ENCODE assay signal across 12 cellular contexts in the genomic region with DNA sequence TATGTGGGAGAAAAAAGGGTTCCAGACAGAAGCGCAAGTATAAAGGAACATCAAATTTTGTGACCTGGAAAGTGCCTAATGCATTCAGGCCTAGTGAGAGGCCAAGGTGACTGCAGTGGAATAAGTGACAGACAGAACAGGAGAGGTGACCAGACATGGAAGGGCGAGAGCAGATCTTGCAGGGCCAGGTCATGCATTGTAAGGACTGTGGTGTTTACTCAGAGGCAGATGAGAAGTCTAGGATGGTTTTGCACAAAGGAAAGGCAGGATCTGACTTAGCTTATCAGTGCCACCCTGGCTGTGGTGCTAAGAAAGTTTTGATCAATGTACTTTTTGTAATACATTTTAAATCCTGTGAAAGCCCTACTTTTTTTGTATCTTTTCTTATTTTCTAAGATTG. TPM values are rescaled to one million over a fixed set of nuclear protein-coding genes. Genes with fewer than 3 reads are reported as not detected.
DNase-seq lines count a peak whose midpoint lies in the region; ATAC-seq and TF ChIP-seq lines count a peak whose summit lies in the region.
"Had no signal": no experiment of that assay in that cellular context is flagged by ENCODE, and none has a peak within 500 bp of the region (broad histone marks: within the 10 kb centered on the region; RNA-seq: fewer than 3 reads in every experiment).

No MANE protein-coding gene starts in this region.

- H3K27me3 ChIP-seq in IMR-90 (ENCODE audit: control insufficient read depth, insufficient read depth, low read length): no peaks in the 10 kb centered on the region
- H3K27me3 ChIP-seq in neuronal stem cell (ENCODE audit: control insufficient read depth in 3 of 3, insufficient read depth in 3 of 3, low read depth in 1 of 3, low read length in 3 of 3): no peaks in the 10 kb centered on the region
- H3K27me3 ChIP-seq: BE2C had no signal

- H2BK120ac ChIP-seq in IMR-90 (ENCODE audit: low read depth, low read length): no peak overlapping the region
- H2BK120ac ChIP-seq in neuronal stem cell (ENCODE audit: low read depth, low read length): no peak overlapping the region

- H3K27ac ChIP-seq in IMR-90 (ENCODE audit: insufficient read depth, low read length) (no peak overlapping the region), VCaP (peak overlapping the region; percentile 82; the same call in 1 of the 2 replicates), neuronal stem cell (replicated peaks; ENCODE audit: low read length) (no peak overlapping the region)
- H3K27ac ChIP-seq: GM23248 had no signal

- H3K56ac ChIP-seq in IMR-90 (ENCODE audit: extremely low read depth, insufficient read depth, low read length): no peak overlapping the region

- H2AK9ac ChIP-seq in IMR-90 (replicated peaks; ENCODE audit: low read depth, low read length, poor library complexity): no peak overlapping the region

- no peak overlapping the region for H3K18ac ChIP-seq in IMR-90 (ENCODE audit: low read depth, low read length)
- H3K18ac ChIP-seq in neuronal stem cell (ENCODE audit: low read length): peak overlapping the region; percentile 11

- TF ChIP-seq CTCF in IMR-90 (conservative IDR thresholded peaks at IDR 0.05; ENCODE audit: low read depth, low read length) (no peak), VCaP (conservative IDR thresholded peaks at IDR 0.05) (no peak)

- H2BK5ac ChIP-seq in IMR-90 (ENCODE audit: low read depth, low read length, poor library complexity, severe bottlenecking) (no peak overlapping the region), neuronal stem cell (ENCODE audit: low read length) (no peak overlapping the region)

- no peak overlapping the region for H2BK12ac ChIP-seq in neuronal stem cell (ENCODE audit: low read length)

- no peak overlapping the region for H3K4ac ChIP-seq in IMR-90 (ENCODE audit: low read depth, low read length)
- H3K4ac ChIP-seq in neuronal stem cell (ENCODE audit: low read length): no peak overlapping the region

- H3K23ac ChIP-seq in IMR-90 (ENCODE audit: low read depth, low read length) (0 out of 2 replicates have a peak overlapping the region, but pooled peaks have one; percentile 6), neuronal stem cell (ENCODE audit: low read depth, low read length, poor library complexity) (no peak overlapping the region)

- WGBS in IMR-90 (ENCODE audit: extremely low coverage in 2 of 2, insufficient read length in 1 of 2), 2 experiments: 100% methylated on average over 1 of the region's 2 CpGs; no CpG with 5 or more reads in 1 of the 2 experiments
- WGBS in neuronal stem cell (ENCODE audit: extremely low coverage in 2 of 2, insufficient read length in 2 of 2, insufficient replicate concordance in 1 of 2), 2 donors: no CpG with 5 or more reads among the region's 2 CpGs

- no peak overlapping the region for H3K14ac ChIP-seq in IMR-90 (replicated peaks; ENCODE audit: low read depth, low read length)
- no peak overlapping the region for H3K14ac ChIP-seq in neuronal stem cell (ENCODE audit: low read length)

- H2BK20ac ChIP-seq in IMR-90 (ENCODE audit: low read depth, low read length): no peak overlapping the region

- H2AFZ ChIP-seq in IMR-90 (replicated peaks; ENCODE audit: low read length, poor library complexity) (no peak overlapping the region), neuronal stem cell (ENCODE audit: low read length) (no peak overlapping the region)
- H2AFZ ChIP-seq: GM23248 had no signal

- H2AK5ac ChIP-seq in IMR-90 (ENCODE audit: low read depth, low read length) (peak overlapping the region; percentile 3; the same call in 1 of the 2 replicates), neuronal stem cell (ENCODE audit: low read depth, low read length) (no peak overlapping the region)

- POLR2A ChIA-PET in IMR-90 (lab: Charles Lee; ENCODE audit: unreplicated experiment): no interaction called here

- peak; percentile 54 for DNase-seq in DMS53 (lab: John Stamatoyannopoulos, UW)
- no peak for DNase-seq in IMR-90
- no peak for DNase-seq in neuronal stem cell (ENCODE audit: low spot score)
- no peak for DNase-seq in stimulated activated CD4-positive, alpha-beta T cell treated with anti-CD3 and anti-CD28 coated beads, Interleukin-4, amount 100 ng/mL, for 4 hours
- DNase-seq in SKM-1 treated with dmso at 0.1 percent for 144 hours (lab: John Stamatoyannopoulos, UW; ENCODE audit: unreplicated experiment): no peak
- DNase-seq: BE2C; CD4-positive, alpha-beta memory T cell; DND-41; GM23248 had no signal

- no peak overlapping the region for H3K4me2 ChIP-seq in IMR-90 (ENCODE audit: low read depth, low read length)
- no peak overlapping the region for H3K4me2 ChIP-seq in neuronal stem cell (ENCODE audit: insufficient read depth, low read length, poor library complexity, severe bottlenecking)

- H4K20me1 ChIP-seq in IMR-90 (ENCODE audit: insufficient read depth, low read length): no peaks in the 10 kb centered on the region

- H4K5ac ChIP-seq in IMR-90 (ENCODE audit: low read depth, low read length): no peak overlapping the region

- no peaks in the 10 kb centered on the region for H3K36me3 ChIP-seq in IMR-90 (ENCODE audit: control insufficient read depth, insufficient read depth, low read length)
- H3K36me3 ChIP-seq in neuronal stem cell (replicated peaks in 1 of 2; ENCODE audit: control insufficient read depth in 2 of 2, insufficient read depth in 2 of 2, low read length in 2 of 2): no peaks in the 10 kb centered on the region
- H3K36me3 ChIP-seq: BE2C had no signal

- H3K4me3 ChIP-seq in IMR-90 (ENCODE audit: insufficient read depth, low read depth, low read length): no peak overlapping the region
- H3K4me3 ChIP-seq in neuronal stem cell (ENCODE audit: low read length in 2 of 2): no peak overlapping the region
- H3K4me3 ChIP-seq: GM23248 had no signal

- peaks cover 6% of the 10 kb centered on the region for H3K4me1 ChIP-seq in IMR-90 (ENCODE audit: control insufficient read depth, insufficient read depth, low read length)
- peaks cover 3 to 4% of the 10 kb centered on the region in 2 donors for H3K4me1 ChIP-seq in neuronal stem cell (ENCODE audit: control insufficient read depth in 2 of 2, insufficient read depth in 1 of 2, low read depth in 1 of 2, low read length in 2 of 2)
- H3K4me1 ChIP-seq: BE2C had no signal

- TF ChIP-seq RAD21 in IMR-90 (IDR thresholded peaks at IDR 0.05; ENCODE audit: low read length): no peak

- intact Hi-C loops in IMR-90 (cut with micrococcal nuclease): no loop called here

- BruUV-seq in IMR-90 (replicated peaks; lab: Mats Ljungman, UMichigan): no TSS peak

- H4K91ac ChIP-seq in IMR-90 (ENCODE audit: insufficient read depth, low read depth, low read length) (no peak overlapping the region; the same call in 1 of the 2 replicates), neuronal stem cell (ENCODE audit: low read depth, low read length, poor library complexity) (no peak overlapping the region)

- H3K9ac ChIP-seq in IMR-90 (ENCODE audit: low read depth, low read length): no peak overlapping the region
- H3K9ac ChIP-seq in neuronal stem cell (ENCODE audit: low read depth, low read length, poor library complexity): no peak overlapping the region
- H3K9ac ChIP-seq: GM23248 had no signal

- H2BK15ac ChIP-seq in IMR-90 (ENCODE audit: low read depth, low read length) (no peak overlapping the region), neuronal stem cell (ENCODE audit: low read length) (no peak overlapping the region)

- no peaks in the 10 kb centered on the region for H3K79me1 ChIP-seq in IMR-90 (ENCODE audit: low read depth in 1 of 2, low read length in 2 of 2)
- H3K79me1 ChIP-seq in neuronal stem cell (ENCODE audit: low read depth, low read length): no peaks in the 10 kb centered on the region

- ATAC-seq in IMR-90 (ENCODE audit: low read depth) (no peak), GM21423 (IDR thresholded peaks at IDR 0.05; ENCODE audit: unreplicated experiment) (no peak)
- ATAC-seq: HCT116 had no signal

- in situ Hi-C loops in IMR-90 (cut with MboI; ENCODE audit: low sequenced_read_pairs): no loop called here

- TF ChIP-seq POLR2A in IMR-90 (IDR thresholded peaks at IDR 0.05; ENCODE audit: low read depth, low read length): no peak

- H3K9me3 ChIP-seq in IMR-90 (ENCODE audit: control insufficient read depth, insufficient read depth, low read length) (no peaks in the 10 kb centered on the region), neuronal stem cell (replicated peaks in 1 of 2; ENCODE audit: control insufficient read depth in 2 of 2, insufficient read depth in 1 of 2, low read depth in 1 of 2, low read length in 2 of 2) (no peaks in the 10 kb centered on the region)
- H3K9me3 ChIP-seq: BE2C had no signal

- CTCF ChIA-PET in IMR-90 (lab: Yijun Ruan, JAX): interaction anchor here (0.6 to 1.0 kb wide), 2 partner anchors 8 to 387 kb away, joined by 3 to 4 read pairs; no protein-coding TSS in a partner anchor

- peaks cover 3% of the 10 kb centered on the region for H3K9me1 ChIP-seq in IMR-90 (ENCODE audit: insufficient read depth, low read length)

- dilution Hi-C loops in IMR-90 (cut with HindIII; ENCODE audit: low sequenced_read_pairs, unreplicated experiment): no loop called here

- H4K8ac ChIP-seq in IMR-90 (ENCODE audit: low read depth in 2 of 2, low read length in 2 of 2) (no peak overlapping the region), neuronal stem cell (ENCODE audit: low read depth, low read length) (no peak overlapping the region)

TF ChIP-seq in IMR-90, 13 proteins besides CTCF, POLR2A, EP300 and RAD21 (continues in another document):
- TF ChIP-seq MAZ (IDR thresholded peaks at IDR 0.05; ENCODE audit: borderline replicate concordance, low read depth, low read length) (no peak), MXI1 (IDR thresholded peaks at IDR 0.05; ENCODE audit: borderline replicate concordance, low read depth, low read length) (no peak)
- TF ChIP-seq, protein P1, sequence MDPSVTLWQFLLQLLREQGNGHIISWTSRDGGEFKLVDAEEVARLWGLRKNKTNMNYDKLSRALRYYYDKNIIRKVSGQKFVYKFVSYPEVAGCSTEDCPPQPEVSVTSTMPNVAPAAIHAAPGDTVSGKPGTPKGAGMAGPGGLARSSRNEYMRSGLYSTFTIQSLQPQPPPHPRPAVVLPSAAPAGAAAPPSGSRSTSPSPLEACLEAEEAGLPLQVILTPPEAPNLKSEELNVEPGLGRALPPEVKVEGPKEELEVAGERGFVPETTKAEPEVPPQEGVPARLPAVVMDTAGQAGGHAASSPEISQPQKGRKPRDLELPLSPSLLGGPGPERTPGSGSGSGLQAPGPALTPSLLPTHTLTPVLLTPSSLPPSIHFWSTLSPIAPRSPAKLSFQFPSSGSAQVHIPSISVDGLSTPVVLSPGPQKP (IDR thresholded peaks at IDR 0.05; ENCODE audit: borderline replicate concordance, low read depth, low read length): no peak

RNA-seq across cellular contexts. Expression of gene AHCYL1, which starts 34.1 kb away (rescaled TPM):
- total RNA-seq in IMR-90 (2012; rRNA removed): 73.9 and 76.0 TPM in 2 replicates
- polyA plus RNA-seq in IMR-90 (2012; rRNA removed): 63.9 and 75.1 TPM in 2 replicates
- polyA plus RNA-seq in IMR-90 (2012; cell fraction: cytosol; rRNA removed): 25.3 and 33.6 TPM in 2 replicates
- 45.6 and 132 TPM in 2 replicates for polyA plus RNA-seq in IMR-90 (2012; cell fraction: nucleus; rRNA removed; ENCODE audit: low replicate concordance)
- 93.0 TPM for polyA plus RNA-seq in neuronal stem cell (2013, experiment 1 of 2)
- 96.3 TPM for polyA plus RNA-seq in neuronal stem cell (2013, experiment 2 of 2)

RNA-seq across cellular contexts. Expression of gene CSF1, which starts 39.9 kb away (rescaled TPM):
- 9.4 and 14.3 TPM in 2 replicates for total RNA-seq in IMR-90 (2012; rRNA removed)
- 22.0 and 25.6 TPM in 2 replicates for polyA plus RNA-seq in IMR-90 (2012; rRNA removed)
- 19.2 and 30.9 TPM in 2 replicates for polyA plus RNA-seq in IMR-90 (2012; cell fraction: cytosol; rRNA removed)
- 26.9 and 32.7 TPM in 2 replicates for polyA plus RNA-seq in IMR-90 (2012; cell fraction: nucleus; rRNA removed; ENCODE audit: low replicate concordance)
- polyA plus RNA-seq in neuronal stem cell (2013, experiment 1 of 2): 4.5 TPM
- polyA plus RNA-seq in neuronal stem cell (2013, experiment 2 of 2): 4.4 TPM
